11 cellular contexts compared by ENCODE assay signal in the genomic region with DNA sequence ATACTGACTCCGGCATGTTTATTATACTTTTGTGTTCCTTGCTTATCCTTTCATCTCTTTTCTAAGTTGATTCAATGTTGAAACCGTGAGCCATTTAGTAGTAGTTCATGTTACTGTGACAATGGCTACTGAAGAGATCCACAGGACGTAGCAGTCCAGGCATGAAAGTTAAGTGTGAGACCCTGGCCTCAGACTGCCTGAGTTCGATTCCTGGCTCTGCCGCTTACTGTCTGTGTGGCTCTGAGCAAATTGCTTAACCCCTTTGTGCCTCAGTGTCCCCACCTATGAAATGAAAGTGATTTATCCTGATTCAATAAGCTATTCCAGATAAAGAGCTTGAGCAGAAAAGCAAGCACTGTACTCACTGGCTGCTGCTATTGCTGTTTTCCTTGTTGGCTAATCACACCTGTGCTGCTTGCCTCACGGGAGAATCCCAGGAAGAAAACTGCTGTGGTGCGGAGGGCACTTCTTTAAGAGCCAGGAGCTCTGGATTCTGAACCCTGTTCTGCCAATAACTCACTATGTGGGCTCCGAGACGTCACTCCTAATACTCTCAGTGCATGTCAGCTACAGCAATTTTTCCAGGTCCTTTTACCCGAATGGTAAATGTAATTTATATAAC. TPM values are rescaled to one million over a fixed set of nuclear protein-coding genes. Genes with fewer than 3 reads are reported as not detected.
"Had no signal": no experiment of that assay in that cellular context is flagged by ENCODE, and none has a peak within 500 bp of the region (broad histone marks: within the 10 kb centered on the region; RNA-seq: fewer than 3 reads in every experiment).

No MANE protein-coding gene starts in this region.

- ATAC-seq: GM23338, HCT116 had no signal

- DNase-seq: GM23248, GOT3, H7, H9, HCEC 1CT had no signal

- H3K27ac Mint-ChIP-seq: GM23338 had no signal

- H3K9me3 ChIP-seq: HAP-1 had no signal

- H3K4me3 ChIP-seq: GM23248, GM23338, HAP-1 had no signal

- H3K4me3 Mint-ChIP-seq: GM23338, H9 had no signal

- H3K9me3 Mint-ChIP-seq: GM23338, H9 had no signal

- H3K4me1 ChIP-seq: HAP-1 had no signal

- FAIRE-seq: H1, H54 had no signal

- H3K36me3 ChIP-seq: HAP-1 had no signal

- H3K27ac ChIP-seq: GM23248 had no signal

- H3K4me1 Mint-ChIP-seq: GM23338 had no signal

RNA-seq across cellular contexts. Expression of a gene that starts 38.4 kb away (rescaled TPM):
- total RNA-seq: GM23248, GM23338, H1, H4, H7 had no signal
- polyA plus RNA-seq: GM23248 had no signal
